10 cellular contexts compared by ENCODE assay signal in the genomic region with DNA sequence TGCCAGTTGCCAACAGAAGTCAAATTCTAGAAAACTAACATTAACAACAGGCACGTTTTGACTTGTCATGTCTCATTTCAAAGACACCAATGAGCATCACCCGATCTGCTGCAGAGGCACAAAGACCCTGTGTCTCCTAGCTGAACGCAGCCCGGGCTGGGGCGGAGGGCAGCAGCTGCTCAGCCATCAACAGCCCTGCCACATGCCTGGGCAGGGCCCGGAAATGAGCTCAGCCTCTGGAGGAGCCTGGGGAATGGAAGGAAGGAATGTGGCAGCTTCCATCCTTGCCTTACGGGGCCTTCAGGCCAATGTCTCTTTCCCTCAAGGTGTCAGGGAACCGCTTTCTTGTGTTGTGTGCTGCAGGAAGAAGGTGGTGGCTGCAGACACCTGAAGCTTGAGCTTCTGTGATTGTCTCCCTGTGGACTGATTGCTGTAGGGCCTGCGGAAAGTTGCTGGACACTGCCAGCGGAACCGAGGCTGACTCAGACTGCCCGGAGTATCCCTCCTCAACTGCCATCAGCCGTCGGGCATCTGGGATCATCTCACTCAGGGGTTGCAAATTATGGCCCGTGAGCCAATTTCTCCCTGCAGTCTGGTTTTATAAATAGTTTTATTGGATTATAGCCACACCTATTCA. TPM values are rescaled to one million over a fixed set of nuclear protein-coding genes. Genes with fewer than 3 reads are reported as not detected.
DNase-seq lines count a peak whose midpoint lies in the region; ATAC-seq and TF ChIP-seq lines count a peak whose summit lies in the region.
"Had no signal": no experiment of that assay in that cellular context is flagged by ENCODE, and none has a peak within 500 bp of the region (broad histone marks: within the 10 kb centered on the region; RNA-seq: fewer than 3 reads in every experiment).

No MANE protein-coding gene starts in this region.

- H3K4me3 Mint-ChIP-seq in activated T-cell treated with anti-CD3 and anti-CD28 coated beads, Interleukin-2, amount 50 U/mL, for 4 hours = no peak overlapping the region
- H3K4me3 Mint-ChIP-seq: stimulated activated effector memory CD8-positive, alpha-beta T cell treated with anti-CD3 and anti-CD28 coated beads, Interleukin-12 subunit alpha, Interleukin-12 subunit beta, amount 100 ng/mL, for 72 hours had no signal

- peak overlapping the region; percentile 69 for H3K4me2 ChIP-seq in mammary epithelial cell (ENCODE audit: insufficient read depth, low read depth, low read length)

- no peaks in the 10 kb centered on the region for H4K20me1 ChIP-seq in mammary epithelial cell (ENCODE audit: insufficient read depth, low read length)

- no peaks in the 10 kb centered on the region for H3K27me3 ChIP-seq in mammary epithelial cell (ENCODE audit: insufficient read depth, low read length)

- peak overlapping the region in 1 of 3 experiments; percentile 21 for H3K4me3 ChIP-seq in mammary epithelial cell (replicated peaks in 1 of 3; ENCODE audit: insufficient read depth in 1 of 3, low read depth in 2 of 3, low read length in 3 of 3)

- H3K36me3 ChIP-seq in mammary epithelial cell (ENCODE audit: insufficient read depth, low read length) = peaks cover 3% of the 10 kb centered on the region

- H3K9me3 Mint-ChIP-seq in activated T-cell treated with anti-CD3 and anti-CD28 coated beads, Interleukin-2, amount 50 U/mL, for 4 hours = no peaks in the 10 kb centered on the region
- H3K9me3 Mint-ChIP-seq: stimulated activated effector memory CD8-positive, alpha-beta T cell treated with anti-CD3 and anti-CD28 coated beads, Interleukin-12 subunit alpha, Interleukin-12 subunit beta, amount 100 ng/mL, for 72 hours had no signal

- TSS peak; percentile 9 for BruUV-seq in mammary epithelial cell (replicated peaks; lab: Mats Ljungman, UMichigan)

- peak overlapping the region; percentile 74 for H3K9ac ChIP-seq in mammary epithelial cell (ENCODE audit: insufficient read depth, low read length)
- H3K9ac ChIP-seq: parathyroid adenoma had no signal

- H3K4me1 ChIP-seq in mammary epithelial cell (ENCODE audit: insufficient read depth, low read length) = peaks cover 88% of the 10 kb centered on the region
- H3K4me1 ChIP-seq: parathyroid adenoma had no signal

- H2AFZ ChIP-seq in mammary epithelial cell (ENCODE audit: low read depth, low read length) = peak overlapping the region; percentile 65
- H2AFZ ChIP-seq: parathyroid adenoma had no signal

- DNase-seq in NCI-H1105 treated with DMSO at 0.1 percent for 48 hours (lab: John Stamatoyannopoulos, UW) = peak; percentile 78
- peak; percentile 94 for DNase-seq in mammary epithelial cell
- peak; percentile 62 for DNase-seq in inferior parietal cortex (ENCODE audit: extremely low spot score)
- DNase-seq in NAMALWA (ENCODE audit: low spot score) = no peak
- no peak for DNase-seq in central memory CD4-positive, alpha-beta T cell
- DNase-seq in activated T-cell treated with anti-CD3 and anti-CD28 coated beads, Interleukin-2, amount 50 U/mL, for 4 hours = no peak
- DNase-seq: GOT3 had no signal

- dilution Hi-C loops in mammary epithelial cell (cut with HindIII; ENCODE audit: low sequenced_read_pairs) = no loop called here

- H3K36me3 Mint-ChIP-seq in activated T-cell treated with anti-CD3 and anti-CD28 coated beads, Interleukin-2, amount 50 U/mL, for 4 hours (ENCODE audit: insufficient read depth) = no peaks in the 10 kb centered on the region
- H3K36me3 Mint-ChIP-seq: stimulated activated effector memory CD8-positive, alpha-beta T cell treated with anti-CD3 and anti-CD28 coated beads, Interleukin-12 subunit alpha, Interleukin-12 subunit beta, amount 100 ng/mL, for 72 hours had no signal

- CTCF ChIA-PET in mammary epithelial cell (lab: Charles Lee; ENCODE audit: low non-redundant PET) = interaction anchor here (0.5 to 0.7 kb wide), 3 partner anchors 59 to 581 kb away, joined by 4 to 6 read pairs (median 4); no protein-coding TSS in a partner anchor

- in situ Hi-C loops in mammary epithelial cell (cut with MboI; ENCODE audit: low sequenced_read_pairs in 2 of 2) = loop anchor here in 1 of 2 donors (25.0 kb wide), 2 partner anchors 578 to 803 kb away; no protein-coding TSS in a partner anchor

- intact Hi-C loops in mammary epithelial cell (cut with micrococcal nuclease) = loop anchor here (1.0 to 10.0 kb wide), 6 partner anchors 20 to 1171 kb away; partner anchors contain the start of gene HSBP1

- H3K79me2 ChIP-seq in mammary epithelial cell (ENCODE audit: insufficient read depth, low read length) = peaks cover 81% of the 10 kb centered on the region
- H3K79me2 ChIP-seq: parathyroid adenoma had no signal

- WGBS in mammary epithelial cell (ENCODE audit: low coverage, missing lambda C conversion rate) = under 1% methylated on average over 14 of the region's 15 CpGs

- peaks cover 18% of the 10 kb centered on the region for H3K27me3 Mint-ChIP-seq in activated T-cell treated with anti-CD3 and anti-CD28 coated beads, Interleukin-2, amount 50 U/mL, for 4 hours (ENCODE audit: low read depth)

- no peak for TF ChIP-seq CTCF in mammary epithelial cell (conservative IDR thresholded peaks at IDR 0.05 in 1 of 2, IDR thresholded peaks at IDR 0.05 in 1 of 2; ENCODE audit: extremely low read depth in 1 of 2, insufficient read depth in 1 of 2, low read depth in 1 of 2, low read length in 2 of 2)

- H3K27ac ChIP-seq in mammary epithelial cell (ENCODE audit: insufficient read depth, low read depth, low read length) (peak overlapping the region; percentile 99), temporal lobe (ENCODE audit: low read depth, low read length) (peak overlapping the region; percentile 88)
- H3K27ac ChIP-seq: parathyroid adenoma had no signal

- no peaks in the 10 kb centered on the region for H3K9me3 ChIP-seq in mammary epithelial cell (replicated peaks; ENCODE audit: insufficient read depth, low read length)

- H3K4me1 Mint-ChIP-seq in activated T-cell treated with anti-CD3 and anti-CD28 coated beads, Interleukin-2, amount 50 U/mL, for 4 hours (ENCODE audit: low read depth) = no peaks in the 10 kb centered on the region

- ATAC-seq in activated T-cell treated with anti-CD3 and anti-CD28 coated beads, Interleukin-2, amount 50 U/mL, for 4 hours = no peak

RNA-seq across cellular contexts. Expression of gene CDH13, which starts 7.3 kb away (rescaled TPM):
- total RNA-seq in mammary epithelial cell (100 to 1,000 TPM; 141 to 157 TPM), temporal lobe (23.1 TPM)
- 130 TPM for polyA plus RNA-seq in mammary epithelial cell
- 141 TPM for polyA minus RNA-seq in mammary epithelial cell
- not detected for total RNA-seq in activated T-cell treated with anti-CD3 and anti-CD28 coated beads, Interleukin-2, amount 50 U/mL, for 4 hours

Comparison
In these comparisons a context has a peak if more than half of its experiments do, and no peak if none do; other contexts are left out.
1. DNase-seq: peak in NCI-H1105 treated with DMSO at 0.1 percent for 48 hours (single experiment), mammary epithelial cell (single experiment) and inferior parietal cortex (single experiment); none in NAMALWA (single experiment), central memory CD4-positive, alpha-beta T cell (single experiment) and activated T-cell treated with anti-CD3 and anti-CD28 coated beads, Interleukin-2, amount 50 U/mL, for 4 hours (single experiment).
2. RNA of gene CDH13, which starts 7.3 kb away (total RNA-seq): 141 to 157 TPM in mammary epithelial cell and 23.1 TPM in temporal lobe (single experiment); not detected in activated T-cell treated with anti-CD3 and anti-CD28 coated beads, Interleukin-2, amount 50 U/mL, for 4 hours; every median in the first group is over 10 times any median in the second.